In genomic region chrX:69028006-69028760, GRCh38 we compare ENCODE assay signal across 8 cellular contexts.
DNase-seq lines count a peak whose midpoint lies in the region; ATAC-seq and TF ChIP-seq lines count a peak whose summit lies in the region.

No MANE protein-coding gene starts in this region.

- H2BK5ac ChIP-seq in mesendoderm (ENCODE audit: low read length), result no peak overlapping the region

- H2AFZ ChIP-seq in fibroblast of lung (ENCODE audit: low read length), result no peak overlapping the region

- H4K5ac ChIP-seq in mesendoderm (ENCODE audit: low read length), result no peak overlapping the region

- H3K4ac ChIP-seq in mesendoderm (ENCODE audit: low read depth, low read length), result no peak overlapping the region

- no peak overlapping the region for H2BK15ac ChIP-seq in mesendoderm (replicated peaks; ENCODE audit: low read depth)

- no peak overlapping the region for H4K8ac ChIP-seq in mesendoderm (ENCODE audit: low read depth, low read length)

- no peaks in the 10 kb centered on the region for H4K20me1 ChIP-seq in fibroblast of lung (ENCODE audit: control insufficient read depth, extremely low read depth, insufficient read depth, low read length)

- H3K56ac ChIP-seq in mesendoderm (ENCODE audit: low read length), result no peak overlapping the region

- H3K27me3 ChIP-seq in fibroblast of lung (ENCODE audit: control insufficient read depth, insufficient read depth, low read length) (no peaks in the 10 kb centered on the region), mesendoderm (ENCODE audit: insufficient read depth, low read length, poor library complexity) (no peaks in the 10 kb centered on the region)

- no peaks in the 10 kb centered on the region for H3K79me1 ChIP-seq in mesendoderm (ENCODE audit: low read length)

- H2AK5ac ChIP-seq in mesendoderm (ENCODE audit: low read length), result no peak overlapping the region

- H2BK120ac ChIP-seq in mesendoderm (ENCODE audit: low read depth, low read length), result no peak overlapping the region

- TF ChIP-seq CTCF in GM13977 (IDR thresholded peaks at IDR 0.05; ENCODE audit: extremely low read depth, insufficient read depth, missing control alignments) (no peak), fibroblast of lung (conservative IDR thresholded peaks at IDR 0.05 in 1 of 2, IDR thresholded peaks at IDR 0.05 in 1 of 2; ENCODE audit: low read depth in 1 of 2, low read length in 2 of 2) (no peak)

- no peaks in the 10 kb centered on the region for H3K36me3 ChIP-seq in fibroblast of lung (ENCODE audit: control insufficient read depth, insufficient read depth, low read length)
- H3K36me3 ChIP-seq in mesendoderm (ENCODE audit: control insufficient read depth, insufficient read depth, low read length), result no peaks in the 10 kb centered on the region

- H3K79me2 ChIP-seq in fibroblast of lung (ENCODE audit: control insufficient read depth, insufficient read depth, low read length), result no peaks in the 10 kb centered on the region
- H3K79me2 ChIP-seq in mesendoderm (ENCODE audit: control insufficient read depth, insufficient read depth, low read length), result no peaks in the 10 kb centered on the region

- DNase-seq in GM13977 (ENCODE audit: low spot score) (peak; percentile 59), fibroblast of lung (ENCODE audit: low read depth in 2 of 2) (no peak), H4 (ENCODE audit: low spot score) (no peak), T-helper 9 cell (no peak), nucleus accumbens (lab: John Stamatoyannopoulos, UW) (no peak), mesendoderm (no peak)

- in situ Hi-C loops in GM13977 (cut with MboI; ENCODE audit: low pct_unique_long_range_greater_than_20kb, low sequenced_read_pairs, unreplicated experiment), result no loop called here

- ATAC-seq in GM21447 (IDR thresholded peaks at IDR 0.05; ENCODE audit: unreplicated experiment) (peak; percentile 92), HG03457 (IDR thresholded peaks at IDR 0.05; ENCODE audit: unreplicated experiment) (peak; percentile 87)

- H3K4me1 ChIP-seq in fibroblast of lung (ENCODE audit: control insufficient read depth, extremely low read depth, insufficient read depth, low read length), result no peaks in the 10 kb centered on the region
- H3K4me1 ChIP-seq in mesendoderm (ENCODE audit: control insufficient read depth, low read depth, low read length), result no peaks in the 10 kb centered on the region

- H3K27ac ChIP-seq in fibroblast of lung (ENCODE audit: insufficient read depth, low read length) (no peak overlapping the region), mesendoderm (ENCODE audit: low read depth, low read length) (no peak overlapping the region)

- no peaks in the 10 kb centered on the region for H3K9me3 ChIP-seq in fibroblast of lung (ENCODE audit: control insufficient read depth, insufficient read depth, low read depth, low read length)

- H3K4me3 ChIP-seq in fibroblast of lung (replicated peaks in 1 of 4; ENCODE audit: control extremely low read depth in 1 of 4, insufficient read depth in 1 of 4, low read depth in 3 of 4, low read length in 4 of 4) (no peak overlapping the region), mesendoderm (ENCODE audit: low read length) (no peak overlapping the region)

- H3K23ac ChIP-seq in mesendoderm (ENCODE audit: low read length), result no peak overlapping the region

- H3K9ac ChIP-seq in fibroblast of lung (ENCODE audit: insufficient read depth, low read length), result no peak overlapping the region
- H3K9ac ChIP-seq in mesendoderm (ENCODE audit: low read length), result no peak overlapping the region

- H3K18ac ChIP-seq in mesendoderm (ENCODE audit: low read length), result no peak overlapping the region

- no CpG with 5 or more reads among the region's 8 CpGs for WGBS in mesendoderm (ENCODE audit: extremely low coverage, insufficient coverage, low lambda C conversion rate)

- H3K4me2 ChIP-seq in fibroblast of lung (ENCODE audit: extremely low read depth, insufficient read depth, low read length) (peak overlapping the region; percentile 25), mesendoderm (ENCODE audit: low read length) (no peak overlapping the region)
